ENCODE assay signal across 22 cellular contexts in genomic region chr14:34181308-34181707, GRCh38.
DNase-seq lines count a peak whose midpoint lies in the region; ATAC-seq, FAIRE-seq and TF ChIP-seq lines count a peak whose summit lies in the region.
"Had no signal": no experiment of that assay in that cellular context is flagged by ENCODE, and none has a peak within 500 bp of the region (broad histone marks: within the 10 kb centered on the region; RNA-seq: fewer than 3 reads in every experiment).

No MANE protein-coding gene starts in this region.

- intact Hi-C loops in heart left ventricle (cut with DNase I): no loop called here
- intact Hi-C loops in Right ventricle myocardium superior (cut with DNase I): no loop called here
- intact Hi-C loops in HepG2 (cut with micrococcal nuclease; ENCODE audit: unreplicated experiment): no loop called here

- POLR2A ChIA-PET in HepG2 (lab: Yijun Ruan, JAX): no interaction called here

- peak overlapping the region; percentile 35 for H3K27ac Mint-ChIP-seq in type B pancreatic cell
- H3K27ac Mint-ChIP-seq: activated CD8-positive, alpha-beta T cell treated with anti-CD3 and anti-CD28 coated beads, Interleukin-2, amount 10 ng/mL, durations not matched to agents 7 days and 5 days; activated naive CD4-positive, alpha-beta T cell treated with anti-CD3 and anti-CD28 coated beads, Interleukin-2, amount 10 ng/mL, durations not matched to agents 7 days and 5 days; activated T-cell treated with anti-CD3 and anti-CD28 coated beads, Interleukin-2, amount 50 U/mL, for 24 hours; stimulated activated memory B cell treated with anti-CD40 and anti-IgM and Interleukin-4, amounts not matched to agents 10 μg/mL and 1 μg/mL and 100 μg/mL, for 72 hours had no signal

- ATAC-seq in heart left ventricle (peak in 3 of 4 donors; percentile 64 to 79 (median 64)), Right ventricle myocardium superior (ENCODE audit: poor library complexity) (no peak), HepG2 (peak; percentile 36; the same call in 2 of the 3 replicates), GM18909 (IDR thresholded peaks at IDR 0.05; ENCODE audit: poor library complexity, unreplicated experiment) (no peak)
- no peak for ATAC-seq in activated T-cell treated with anti-CD3 and anti-CD28 coated beads, Interleukin-2, amount 50 U/mL, for 4 hours
- ATAC-seq: activated CD4-positive, CD25-positive, alpha-beta regulatory T cell treated with anti-CD3 and anti-CD28 coated beads, Interleukin-2, amount 50 U/mL, for 24 hours; activated CD8-positive, alpha-beta T cell treated with anti-CD3 and anti-CD28 coated beads, Interleukin-2, amount 10 ng/mL, durations not matched to agents 7 days and 5 days; stimulated activated memory B cell treated with anti-CD40 and anti-IgM and Interleukin-4, amounts not matched to agents 10 μg/mL and 1 μg/mL and 100 μg/mL, for 72 hours had no signal

- 56 to 70% (median 63%) methylated on average over 2 of the region's 2 CpGs for WGBS in heart left ventricle, 4 donors
- WGBS in HepG2 (ENCODE audit: low lambda C conversion rate): 19% methylated on average over 2 of the region's 2 CpGs

- no peak for TF ChIP-seq RAD21 in HepG2 (CRISPR knock-in tag; IDR thresholded peaks at IDR 0.05)

- H4K20me1 ChIP-seq in HepG2 (ENCODE audit: insufficient read depth, low read length): no peaks in the 10 kb centered on the region

- H3K27ac ChIP-seq in heart left ventricle (peak overlapping the region in 1 of 12 donors; percentile 1), HepG2 (ENCODE audit: extremely low read length, insufficient read depth, low read length) (no peak overlapping the region)
- H3K27ac ChIP-seq: cardiac muscle cell, GM23248 had no signal

- TF ChIP-seq EP300 in HepG2 (IDR thresholded peaks at IDR 0.05; ENCODE audit: low read depth in 2 of 2, low read length in 2 of 2) (no peak), HepG2 (CRISPR knock-in tag; IDR thresholded peaks at IDR 0.05; ENCODE audit: borderline replicate concordance) (no peak)

- in situ Hi-C loops in HepG2 (cut with HindIII; ENCODE audit: extremely low pct_ligation_motif_present, low pct_unique_long_range_greater_than_20kb): no loop called here

- H3K4me2 ChIP-seq in HepG2 (ENCODE audit: low read depth, low read length): no peak overlapping the region
- H3K4me2 ChIP-seq: SK-N-SH had no signal

- no peak for FAIRE-seq in HepG2 (lab: Jason Lieb, UNC)
- FAIRE-seq: endothelial cell of umbilical vein, GM12878, RCC 7860 had no signal

- DNase-seq in heart left ventricle: peak in 1 of 5 donors; percentile 14
- no peak for DNase-seq in Right ventricle myocardium superior
- DNase-seq in NCI-H2196 (lab: John Stamatoyannopoulos, UW; ENCODE audit: unreplicated experiment): peak; percentile 21
- no peak for DNase-seq in HepG2 (ENCODE audit: low spot score)
- DNase-seq in type B pancreatic cell (ENCODE audit: extremely low spot score, unreplicated experiment): no peak
- DNase-seq in GDM1 (lab: John Stamatoyannopoulos, UW): no peak
- no peak for DNase-seq in activated T-cell treated with anti-CD3 and anti-CD28 coated beads, Interleukin-2, amount 50 U/mL, for 4 hours
- DNase-seq: ACHN; activated CD8-positive, alpha-beta T cell treated with anti-CD3 and anti-CD28 coated beads, Interleukin-2, amount 10 ng/mL, durations not matched to agents 7 days and 5 days; activated naive CD4-positive, alpha-beta T cell treated with anti-CD3 and anti-CD28 coated beads, Interleukin-2, amount 10 ng/mL, durations not matched to agents 7 days and 5 days; activated T-cell treated with anti-CD3 and anti-CD28 coated beads, Interleukin-2, amount 50 U/mL, for 24 hours; GM23248; SK-N-SH had no signal

- H3K36me3 ChIP-seq in heart left ventricle: no peaks in the 10 kb centered on the region
- H3K36me3 ChIP-seq in HepG2 (replicated peaks in 1 of 2; ENCODE audit: control insufficient read depth in 1 of 2, insufficient read depth in 2 of 2, low read length in 2 of 2): no peaks in the 10 kb centered on the region
- H3K36me3 ChIP-seq: cardiac muscle cell had no signal

- H3K4me1 ChIP-seq in heart left ventricle (peaks cover 0 to 21% (median 7%) of the 10 kb centered on the region in 12 donors), HepG2 (ENCODE audit: insufficient read depth, low read length) (peaks cover 20% of the 10 kb centered on the region)

- CTCF ChIA-PET in HepG2 (lab: Yijun Ruan, JAX; ENCODE audit: low intra/inter-chr PET ratio, low total read pairs): no interaction called here

- no TSS peak for BruUV-seq in HepG2 (replicated peaks; lab: Mats Ljungman, UMichigan)

- H3K9me3 Mint-ChIP-seq in type B pancreatic cell: no peaks in the 10 kb centered on the region
- H3K9me3 Mint-ChIP-seq in activated T-cell treated with anti-CD3 and anti-CD28 coated beads, Interleukin-2, amount 50 U/mL, for 4 hours: no peaks in the 10 kb centered on the region
- H3K9me3 Mint-ChIP-seq: activated naive CD4-positive, alpha-beta T cell treated with anti-CD3 and anti-CD28 coated beads, Interleukin-2, amount 10 ng/mL, durations not matched to agents 7 days and 5 days; activated T-cell treated with anti-CD3 and anti-CD28 coated beads, Interleukin-2, amount 50 U/mL, for 24 hours; stimulated activated memory B cell treated with anti-CD40 and anti-IgM and Interleukin-4, amounts not matched to agents 10 μg/mL and 1 μg/mL and 100 μg/mL, for 72 hours had no signal

- no peak overlapping the region for H3K9ac ChIP-seq in HepG2 (ENCODE audit: insufficient read depth, low read depth, low read length)
- H3K9ac ChIP-seq: GM23248, SK-N-SH had no signal

- H2AFZ ChIP-seq in HepG2 (ENCODE audit: low read length): no peak overlapping the region
- H2AFZ ChIP-seq: GM23248 had no signal

- H3K9me3 ChIP-seq in heart left ventricle (no peaks in the 10 kb centered on the region), HepG2 (ENCODE audit: low read length) (no peaks in the 10 kb centered on the region)
- H3K9me3 ChIP-seq: SK-N-SH had no signal

- H3K4me3 Mint-ChIP-seq in type B pancreatic cell: no peak overlapping the region
- no peak overlapping the region for H3K4me3 Mint-ChIP-seq in activated T-cell treated with anti-CD3 and anti-CD28 coated beads, Interleukin-2, amount 50 U/mL, for 4 hours
- H3K4me3 Mint-ChIP-seq: activated CD8-positive, alpha-beta T cell treated with anti-CD3 and anti-CD28 coated beads, Interleukin-2, amount 10 ng/mL, durations not matched to agents 7 days and 5 days; activated naive CD4-positive, alpha-beta T cell treated with anti-CD3 and anti-CD28 coated beads, Interleukin-2, amount 10 ng/mL, durations not matched to agents 7 days and 5 days; activated T-cell treated with anti-CD3 and anti-CD28 coated beads, Interleukin-2, amount 50 U/mL, for 24 hours; CD14-positive monocyte; stimulated activated memory B cell treated with anti-CD40 and anti-IgM and Interleukin-4, amounts not matched to agents 10 μg/mL and 1 μg/mL and 100 μg/mL, for 72 hours had no signal

- TF ChIP-seq POLR2A in heart left ventricle (IDR thresholded peaks at IDR 0.05): no peak
- TF ChIP-seq POLR2A in HepG2 (IDR thresholded peaks at IDR 0.05; ENCODE audit: insufficient read depth in 1 of 2, low read depth in 2 of 2, low read length in 2 of 2): no peak

- H3K27me3 Mint-ChIP-seq in type B pancreatic cell: peaks cover 4% of the 10 kb centered on the region
- no peaks in the 10 kb centered on the region for H3K27me3 Mint-ChIP-seq in activated T-cell treated with anti-CD3 and anti-CD28 coated beads, Interleukin-2, amount 50 U/mL, for 4 hours (ENCODE audit: low read depth)
- H3K27me3 Mint-ChIP-seq: activated naive CD4-positive, alpha-beta T cell treated with anti-CD3 and anti-CD28 coated beads, Interleukin-2, amount 10 ng/mL, durations not matched to agents 7 days and 5 days; activated T-cell treated with anti-CD3 and anti-CD28 coated beads, Interleukin-2, amount 50 U/mL, for 24 hours had no signal

- TF ChIP-seq CTCF in heart left ventricle (IDR thresholded peaks at IDR 0.05) (no peak), HepG2 (CRISPR knock-in tag; IDR thresholded peaks at IDR 0.05) (no peak), type B pancreatic cell (conservative IDR thresholded peaks at IDR 0.05) (no peak)

- H3K36me3 Mint-ChIP-seq in type B pancreatic cell: no peaks in the 10 kb centered on the region
- no peaks in the 10 kb centered on the region for H3K36me3 Mint-ChIP-seq in activated T-cell treated with anti-CD3 and anti-CD28 coated beads, Interleukin-2, amount 50 U/mL, for 4 hours (ENCODE audit: insufficient read depth)
- H3K36me3 Mint-ChIP-seq: activated naive CD4-positive, alpha-beta T cell treated with anti-CD3 and anti-CD28 coated beads, Interleukin-2, amount 10 ng/mL, durations not matched to agents 7 days and 5 days; CD14-positive monocyte; stimulated activated memory B cell treated with anti-CD40 and anti-IgM and Interleukin-4, amounts not matched to agents 10 μg/mL and 1 μg/mL and 100 μg/mL, for 72 hours had no signal

- H3K27me3 ChIP-seq in heart left ventricle: no peaks in the 10 kb centered on the region
- no peaks in the 10 kb centered on the region for H3K27me3 ChIP-seq in HepG2 (ENCODE audit: control insufficient read depth in 1 of 2, insufficient read depth in 2 of 2, low read length in 2 of 2)
- H3K27me3 ChIP-seq: cardiac muscle cell had no signal

- peaks cover 34% of the 10 kb centered on the region for H3K4me1 Mint-ChIP-seq in type B pancreatic cell (ENCODE audit: unreplicated experiment)
- H3K4me1 Mint-ChIP-seq in activated T-cell treated with anti-CD3 and anti-CD28 coated beads, Interleukin-2, amount 50 U/mL, for 4 hours (ENCODE audit: low read depth): no peaks in the 10 kb centered on the region
- H3K4me1 Mint-ChIP-seq: activated naive CD4-positive, alpha-beta T cell treated with anti-CD3 and anti-CD28 coated beads, Interleukin-2, amount 10 ng/mL, durations not matched to agents 7 days and 5 days had no signal

- H3K4me3 ChIP-seq in heart left ventricle (no peak overlapping the region), HepG2 (replicated peaks in 1 of 3; ENCODE audit: insufficient read depth in 1 of 3, low read depth in 2 of 3, low read length in 3 of 3) (no peak overlapping the region)
- H3K4me3 ChIP-seq: cardiac muscle cell, GM12878, GM23248, lung had no signal

- no peaks in the 10 kb centered on the region for H3K79me2 ChIP-seq in HepG2 (ENCODE audit: insufficient read depth, low read length)

TF ChIP-seq in HepG2, 621 proteins besides CTCF, POLR2A, EP300 and RAD21:
- TF ChIP-seq ZFP82 (CRISPR knock-in tag; IDR thresholded peaks at IDR 0.05; ENCODE audit: borderline replicate concordance): 0 out of 2 replicates have a peak, but pooled peaks have one; percentile 57
- no peak for TF ChIP-seq HNRNPH1 (optimal IDR thresholded peaks at IDR 0.05; ENCODE audit: low read depth, low read length)
- peak; percentile 57; the same call in 1 of the 2 replicates for TF ChIP-seq ZNF816 (CRISPR knock-in tag; IDR thresholded peaks at IDR 0.05; ENCODE audit: borderline replicate concordance)

Comparison
In these comparisons a context has a peak if more than half of its experiments do, and no peak if none do; other contexts are left out.
1. ATAC-seq: peak in heart left ventricle (3 of 4) and HepG2 (single experiment); none in Right ventricle myocardium superior (single experiment), GM18909 (single experiment) and activated T-cell treated with anti-CD3 and anti-CD28 coated beads, Interleukin-2, amount 50 U/mL, for 4 hours (0 of 2).